Comparison of ENCODE assay signal across 1 cellular context in genomic region chr19:46925548-46925950, GRCh38.
TF ChIP-seq lines count a peak whose summit lies in the region.

No MANE protein-coding gene starts in this region.

TF ChIP-seq in GM23338, 12 proteins besides CTCF, POLR2A, EP300 and RAD21 (continued from another document):
- no peak for TF ChIP-seq ZNF462 (CRISPR knock-in tag; IDR thresholded peaks at IDR 0.05)
